In genomic region chr9:133112361-133113026, GRCh38 we compare ENCODE assay signal across 9 cellular contexts. TPM values are rescaled to one million over a fixed set of nuclear protein-coding genes. Genes with fewer than 3 reads are reported as not detected.
DNase-seq lines count a peak whose midpoint lies in the region; ATAC-seq and TF ChIP-seq lines count a peak whose summit lies in the region.
"Had no signal": no experiment of that assay in that cellular context is flagged by ENCODE, and none has a peak within 500 bp of the region (broad histone marks: within the 10 kb centered on the region; RNA-seq: fewer than 3 reads in every experiment).

No MANE protein-coding gene starts in this region.

- H3K4me3 Mint-ChIP-seq in activated CD8-positive, alpha-beta T cell treated with anti-CD3 and anti-CD28 coated beads for 36 hours: no peak overlapping the region
- H3K4me3 Mint-ChIP-seq in immature natural killer cell: peak overlapping the region; percentile 66 to 78 (median 78)
- H3K4me3 Mint-ChIP-seq in stimulated activated naive CD8-positive, alpha-beta T cell treated with anti-CD3 and anti-CD28 coated beads, Interleukin-15, Interleukin-2, amounts not matched to agents 100 ng/mL and 50 ng/mL, for 24 hours: no peak overlapping the region

- intact Hi-C loops in activated CD8-positive, alpha-beta T cell treated with anti-CD3 and anti-CD28 coated beads for 36 hours (cut with micrococcal nuclease): no loop called here

- no peak for TF ChIP-seq CTCF in activated CD8-positive, alpha-beta T cell treated with anti-CD3 and anti-CD28 coated beads for 36 hours (IDR thresholded peaks at IDR 0.05)

- H3K36me3 Mint-ChIP-seq in activated CD8-positive, alpha-beta T cell treated with anti-CD3 and anti-CD28 coated beads for 36 hours (ENCODE audit: low read depth): peaks cover 27% of the 10 kb centered on the region
- peaks cover 4 to 12% (median 5%) of the 10 kb centered on the region in 3 donors for H3K36me3 Mint-ChIP-seq in immature natural killer cell
- H3K36me3 Mint-ChIP-seq in stimulated activated naive CD8-positive, alpha-beta T cell treated with anti-CD3 and anti-CD28 coated beads, Interleukin-15, Interleukin-2, amounts not matched to agents 100 ng/mL and 50 ng/mL, for 24 hours (ENCODE audit: low read depth): peaks cover 13% of the 10 kb centered on the region

- no peak for ATAC-seq in activated CD8-positive, alpha-beta T cell treated with anti-CD3 and anti-CD28 coated beads for 36 hours
- ATAC-seq in GM21576 (IDR thresholded peaks at IDR 0.05; ENCODE audit: unreplicated experiment): no peak

- H3K4me1 Mint-ChIP-seq in activated CD8-positive, alpha-beta T cell treated with anti-CD3 and anti-CD28 coated beads for 36 hours (ENCODE audit: low read depth): peaks cover 51% of the 10 kb centered on the region
- H3K4me1 Mint-ChIP-seq in immature natural killer cell: peaks cover 42 to 55% of the 10 kb centered on the region in 2 donors
- peaks cover 55% of the 10 kb centered on the region for H3K4me1 Mint-ChIP-seq in stimulated activated naive CD8-positive, alpha-beta T cell treated with anti-CD3 and anti-CD28 coated beads, Interleukin-15, Interleukin-2, amounts not matched to agents 100 ng/mL and 50 ng/mL, for 24 hours (ENCODE audit: low read depth)

- POLR2A ChIA-PET in activated CD8-positive, alpha-beta T cell treated with anti-CD3 and anti-CD28 coated beads for 36 hours (lab: Charles Lee): interaction anchor here (0.5 to 2.0 kb wide), 5 partner anchors 18 to 1377 kb away, joined by 3 to 11 read pairs (median 4); no protein-coding TSS in a partner anchor

- H3K9me3 Mint-ChIP-seq in activated CD8-positive, alpha-beta T cell treated with anti-CD3 and anti-CD28 coated beads for 36 hours: no peaks in the 10 kb centered on the region
- no peaks in the 10 kb centered on the region for H3K9me3 Mint-ChIP-seq in immature natural killer cell
- no peaks in the 10 kb centered on the region for H3K9me3 Mint-ChIP-seq in stimulated activated naive CD8-positive, alpha-beta T cell treated with anti-CD3 and anti-CD28 coated beads, Interleukin-15, Interleukin-2, amounts not matched to agents 100 ng/mL and 50 ng/mL, for 24 hours

- in situ Hi-C loops in KBM-7 (cut with MboI; ENCODE audit: low pct_unique_long_range_greater_than_20kb, low sequenced_read_pairs): no loop called here

- CTCF ChIA-PET in activated CD8-positive, alpha-beta T cell treated with anti-CD3 and anti-CD28 coated beads for 36 hours (lab: Charles Lee): interaction anchor here (22.4 kb wide), 1 partner anchor 34 kb away, joined by 376 read pairs; no protein-coding TSS in a partner anchor

- DNase-seq in KBM-7: peak; percentile 81
- DNase-seq in activated CD8-positive, alpha-beta T cell treated with anti-CD3 and anti-CD28 coated beads for 36 hours: peak; percentile 41
- peak; percentile 75 to 87 (median 84) for DNase-seq in immature natural killer cell
- DNase-seq in cerebellum (ENCODE audit: low spot score): no peak
- no peak for DNase-seq in NCI-H2107 (lab: John Stamatoyannopoulos, UW)
- DNase-seq in SW 1271 (lab: John Stamatoyannopoulos, UW): no peak
- DNase-seq: activated CD4-positive, alpha-beta T cell treated with anti-CD3 and anti-CD28 coated beads for 4 hours had no signal

- H3K27me3 Mint-ChIP-seq in activated CD8-positive, alpha-beta T cell treated with anti-CD3 and anti-CD28 coated beads for 36 hours: no peaks in the 10 kb centered on the region
- H3K27me3 Mint-ChIP-seq in immature natural killer cell (ENCODE audit: low read depth in 3 of 3): peaks cover 0 to 12% (median 6%) of the 10 kb centered on the region in 3 donors
- no peaks in the 10 kb centered on the region for H3K27me3 Mint-ChIP-seq in stimulated activated naive CD8-positive, alpha-beta T cell treated with anti-CD3 and anti-CD28 coated beads, Interleukin-15, Interleukin-2, amounts not matched to agents 100 ng/mL and 50 ng/mL, for 24 hours

- H3K27ac Mint-ChIP-seq in activated CD8-positive, alpha-beta T cell treated with anti-CD3 and anti-CD28 coated beads for 36 hours: peak overlapping the region; percentile 70
- H3K27ac Mint-ChIP-seq in immature natural killer cell: peak overlapping the region; percentile 88 to 96 (median 95)
- H3K27ac Mint-ChIP-seq in stimulated activated naive CD8-positive, alpha-beta T cell treated with anti-CD3 and anti-CD28 coated beads, Interleukin-15, Interleukin-2, amounts not matched to agents 100 ng/mL and 50 ng/mL, for 24 hours: peak overlapping the region; percentile 26

RNA-seq across cellular contexts. Expression of gene RALGDS, which starts 8.5 kb away (rescaled TPM):
- total RNA-seq in activated CD8-positive, alpha-beta T cell treated with anti-CD3 and anti-CD28 coated beads for 36 hours: 10 to 100 TPM; 80.5 to 88.2 TPM
- 10 to 100 TPM; 31.2 to 68.8 (median 31.6) TPM for polyA plus RNA-seq in immature natural killer cell
- 83.9 TPM for total RNA-seq in cerebellum

RNA-seq across cellular contexts. Expression of gene CEL, which starts 50.7 kb away (rescaled TPM):
- total RNA-seq in activated CD8-positive, alpha-beta T cell treated with anti-CD3 and anti-CD28 coated beads for 36 hours: 1 to 10 TPM; 2.9 to 3.0 TPM
- polyA plus RNA-seq in immature natural killer cell: not detected
- total RNA-seq in cerebellum: 0.73 TPM

RNA-seq across cellular contexts. Expression of gene GBGT1, which starts 51.2 kb away (rescaled TPM):
- total RNA-seq in activated CD8-positive, alpha-beta T cell treated with anti-CD3 and anti-CD28 coated beads for 36 hours: 1 to 10 TPM; 3.6 to 4.1 TPM
- polyA plus RNA-seq in immature natural killer cell: not detected
- 3.0 TPM for total RNA-seq in cerebellum

Comparison
In these comparisons a context has a peak if more than half of its experiments do, and no peak if none do; other contexts are left out.
1. DNase-seq: peak in KBM-7 (single experiment), activated CD8-positive, alpha-beta T cell treated with anti-CD3 and anti-CD28 coated beads for 36 hours (single experiment) and immature natural killer cell (3 of 3); none in cerebellum (single experiment), NCI-H2107 (single experiment) and SW 1271 (0 of 2).
2. H3K27ac Mint-ChIP-seq: peak in every context shown above with its lines; median percentile 95 in immature natural killer cell; 70 in activated CD8-positive, alpha-beta T cell treated with anti-CD3 and anti-CD28 coated beads for 36 hours; 26 in stimulated activated naive CD8-positive, alpha-beta T cell treated with anti-CD3 and anti-CD28 coated beads, Interleukin-15, Interleukin-2, amounts not matched to agents 100 ng/mL and 50 ng/mL, for 24 hours.
3. H3K4me3 Mint-ChIP-seq: peak in immature natural killer cell (5 of 5); none in activated CD8-positive, alpha-beta T cell treated with anti-CD3 and anti-CD28 coated beads for 36 hours (single experiment) and stimulated activated naive CD8-positive, alpha-beta T cell treated with anti-CD3 and anti-CD28 coated beads, Interleukin-15, Interleukin-2, amounts not matched to agents 100 ng/mL and 50 ng/mL, for 24 hours (single experiment).